In genomic region chr4:6840062-6840976, GRCh38 we compare ENCODE assay signal across 9 cellular contexts. TPM values are rescaled to one million over a fixed set of nuclear protein-coding genes. Genes with fewer than 3 reads are reported as not detected.
DNase-seq lines count a peak whose midpoint lies in the region; ATAC-seq, FAIRE-seq and TF ChIP-seq lines count a peak whose summit lies in the region.
"Had no signal": no experiment of that assay in that cellular context is flagged by ENCODE, and none has a peak within 500 bp of the region (broad histone marks: within the 10 kb centered on the region; RNA-seq: fewer than 3 reads in every experiment).

No MANE protein-coding gene starts in this region.

- no peaks in the 10 kb centered on the region for H3K36me3 ChIP-seq in body of pancreas (replicated peaks in 1 of 2; ENCODE audit: insufficient read depth in 1 of 2, low read depth in 2 of 2)
- peaks cover 0 to 6% of the 10 kb centered on the region in 2 donors for H3K36me3 ChIP-seq in small intestine (ENCODE audit: control insufficient read depth in 2 of 2, insufficient read depth in 2 of 2, low read length in 2 of 2)
- peaks cover 22% of the 10 kb centered on the region for H3K36me3 ChIP-seq in suprapubic skin

- H3K4me3 ChIP-seq in HFF-Myc (replicated peaks; ENCODE audit: low read depth, low read length): no peak overlapping the region
- H3K4me3 ChIP-seq in body of pancreas: no peak overlapping the region
- H3K4me3 ChIP-seq in small intestine (ENCODE audit: low read depth in 1 of 2, low read length in 2 of 2): no peak overlapping the region
- no peak overlapping the region for H3K4me3 ChIP-seq in suprapubic skin

- H3K4me3 Mint-ChIP-seq in immature natural killer cell: no peak overlapping the region

- H3K27me3 Mint-ChIP-seq in immature natural killer cell (ENCODE audit: low read depth in 3 of 3): no peaks in the 10 kb centered on the region

- H3K9me3 ChIP-seq in body of pancreas: no peaks in the 10 kb centered on the region
- no peaks in the 10 kb centered on the region for H3K9me3 ChIP-seq in small intestine (ENCODE audit: control insufficient read depth, low read depth)
- H3K9me3 ChIP-seq in suprapubic skin: no peaks in the 10 kb centered on the region

- TF ChIP-seq CTCF in HFF-Myc (IDR thresholded peaks at IDR 0.05; ENCODE audit: low read depth, low read length, missing control alignments) (no peak), body of pancreas (IDR thresholded peaks at IDR 0.05) (no peak), suprapubic skin (IDR thresholded peaks at IDR 0.05) (no peak)

- H3K27ac ChIP-seq in body of pancreas (no peak overlapping the region), small intestine (ENCODE audit: low read depth in 1 of 2, low read length in 1 of 2) (no peak overlapping the region), suprapubic skin (no peak overlapping the region)

- FAIRE-seq in small intestine (lab: Jason Lieb, UNC): no peak

- peaks cover 24 to 41% of the 10 kb centered on the region in 2 donors for H3K4me1 Mint-ChIP-seq in immature natural killer cell

- DNase-seq in HFF-Myc (ENCODE audit: extremely low read depth, low read depth) (peak; percentile 57), body of pancreas (peak in 2 of 4 donors; percentile 16 to 29), immature natural killer cell (no peak), small intestine (peak; percentile 45), Kasumi-1 (lab: John Stamatoyannopoulos, UW) (no peak), suprapubic skin (ENCODE audit: low spot score in 2 of 2) (no peak), NCI-H510A treated with DMSO at 0.1 percent for 48 hours (lab: John Stamatoyannopoulos, UW) (no peak)
- DNase-seq: NCI-H1436 had no signal

- peak overlapping the region; percentile 6 to 81 (median 64) for H3K27ac Mint-ChIP-seq in immature natural killer cell

- H3K9me3 Mint-ChIP-seq in immature natural killer cell: no peaks in the 10 kb centered on the region

- H3K36me3 Mint-ChIP-seq in immature natural killer cell: peaks cover 5 to 17% (median 8%) of the 10 kb centered on the region in 3 donors

- H3K27me3 ChIP-seq in body of pancreas (no peaks in the 10 kb centered on the region), small intestine (ENCODE audit: control insufficient read depth in 2 of 2, insufficient read depth in 2 of 2, low read length in 2 of 2) (no peaks in the 10 kb centered on the region), suprapubic skin (no peaks in the 10 kb centered on the region)

- peaks cover 15% of the 10 kb centered on the region for H3K4me1 ChIP-seq in body of pancreas
- H3K4me1 ChIP-seq in small intestine (ENCODE audit: control insufficient read depth in 2 of 2, insufficient read depth in 1 of 2, low read depth in 1 of 2, low read length in 1 of 2): peaks cover 3 to 6% of the 10 kb centered on the region in 2 donors
- H3K4me1 ChIP-seq in suprapubic skin: peaks cover 8% of the 10 kb centered on the region

- TF ChIP-seq POLR2A in body of pancreas (IDR thresholded peaks at IDR 0.05): no peak
- no peak for TF ChIP-seq POLR2A in suprapubic skin (IDR thresholded peaks at IDR 0.05)

- no peak for TF ChIP-seq EP300 in suprapubic skin (IDR thresholded peaks at IDR 0.05)

- peak; percentile 45 for ATAC-seq in body of pancreas
- ATAC-seq in HG02678 (IDR thresholded peaks at IDR 0.05; ENCODE audit: unreplicated experiment): no peak

- intact Hi-C loops in body of pancreas (cut with DNase I): no loop called here

- 20 to 27% methylated on average over 7 to 8 of the region's 8 CpGs for WGBS in body of pancreas, 2 donors
- 42 to 46% (median 46%) methylated on average over 8 of the region's 8 CpGs for WGBS in small intestine, 3 donors
- 49% methylated on average over 8 of the region's 8 CpGs for WGBS in suprapubic skin

RNA-seq across cellular contexts. Expression of gene KIAA0232, which starts 57.8 kb away (rescaled TPM):
- total RNA-seq in body of pancreas: 10 to 100 TPM in 1 of 2 donors, 1 to 10 TPM in 1; 9.6 to 15.0 TPM
- polyA plus RNA-seq in immature natural killer cell: 10 to 100 TPM in 1 of 3 donors, 1 to 10 TPM in 2; 3.7 to 21.6 (median 5.9) TPM
- 10 to 100 TPM in 1 of 3 donors, 1 to 10 TPM in 2; 6.7 to 10.5 (median 6.8) TPM for polyA plus RNA-seq in small intestine
- 10 to 100 TPM; 27.6 to 34.1 (median 32.7) TPM for total RNA-seq in suprapubic skin

Comparison
In these comparisons a context has a peak if more than half of its experiments do, and no peak if none do; other contexts are left out.
1. DNase-seq: peak in HFF-Myc (single experiment) and small intestine (single experiment); none in immature natural killer cell (0 of 3), Kasumi-1 (0 of 2), suprapubic skin (0 of 2) and NCI-H510A treated with DMSO at 0.1 percent for 48 hours (single experiment).